In the genomic region with DNA sequence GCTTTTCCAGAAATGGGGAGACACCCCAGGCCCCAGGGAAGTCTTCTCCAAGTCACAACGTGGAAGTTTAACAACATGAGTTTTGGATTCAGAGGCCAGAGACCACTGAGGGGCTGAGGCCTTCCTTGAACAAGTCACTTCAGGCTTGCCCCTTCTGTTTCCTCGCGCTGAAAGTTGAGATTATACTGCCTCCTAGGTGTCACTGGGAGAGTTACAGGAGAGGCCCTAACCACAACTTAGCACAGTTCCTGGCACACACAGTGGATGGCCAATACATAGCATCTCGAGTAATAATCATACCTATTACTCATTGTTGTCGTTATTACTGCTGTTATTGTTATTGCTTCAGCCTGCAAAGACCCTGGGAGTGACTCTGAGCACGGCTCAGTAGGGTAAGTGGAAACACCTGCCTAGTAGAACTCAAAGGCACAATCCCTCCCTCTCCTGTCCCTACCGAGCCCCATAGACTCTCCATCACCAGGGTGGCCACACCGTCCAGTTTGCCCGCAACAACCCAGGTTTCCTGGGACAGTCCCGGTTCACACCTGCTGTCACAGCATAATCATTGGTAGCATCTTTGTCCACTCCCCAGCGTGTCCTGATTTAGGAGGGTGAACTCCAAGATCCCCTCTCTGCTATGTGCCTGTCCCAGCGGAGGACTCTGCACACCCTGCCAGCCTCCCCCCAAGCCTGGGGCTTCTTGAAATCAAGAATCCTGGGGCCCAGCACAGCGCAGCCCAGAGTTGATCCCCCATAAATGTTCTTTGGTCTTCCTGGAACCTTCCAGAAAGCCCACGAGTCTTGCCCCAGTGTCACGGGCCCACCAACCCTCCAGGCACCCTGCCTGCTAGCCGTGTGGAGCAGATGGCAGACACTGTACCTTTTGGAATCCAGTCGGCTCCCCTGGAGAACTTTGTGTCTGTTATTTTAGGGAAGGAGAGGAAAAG, we compare ENCODE assay signal across 9 cellular contexts.
DNase-seq lines count a peak whose midpoint lies in the region; ATAC-seq and TF ChIP-seq lines count a peak whose summit lies in the region.
"Had no signal": no experiment of that assay in that cellular context is flagged by ENCODE, and none has a peak within 500 bp of the region (broad histone marks: within the 10 kb centered on the region; RNA-seq: fewer than 3 reads in every experiment).

No MANE protein-coding gene starts in this region.

- CTCF ChIA-PET in HCT116 (lab: Charles Lee), result interaction anchor here (0.6 to 2.6 kb wide), 7 partner anchors 11 to 1085 kb away, joined by 3 to 13 read pairs (median 4); no protein-coding TSS in a partner anchor

- H3K27me3 ChIP-seq in HCT116 (ENCODE audit: insufficient read depth, low read length) (no peaks in the 10 kb centered on the region), transverse colon (no peaks in the 10 kb centered on the region)

- BruUV-seq in HCT116 (replicated peaks; lab: Mats Ljungman, UMichigan), result no TSS peak

- no peaks in the 10 kb centered on the region for H3K9me2 ChIP-seq in HCT116 (ENCODE audit: insufficient read depth)

- peak; percentile 67 for TF ChIP-seq RAD21 in HCT116 (IDR thresholded peaks at IDR 0.05; ENCODE audit: low read depth)

- H3K9ac ChIP-seq in HCT116 (ENCODE audit: low read length), result no peak overlapping the region

- no peaks in the 10 kb centered on the region for H3K79me2 ChIP-seq in HCT116 (ENCODE audit: insufficient read depth, low read length)

- H3K4me3 ChIP-seq in HCT116 (replicated peaks in 1 of 2; ENCODE audit: low read depth in 1 of 2, low read length in 2 of 2) (no peak overlapping the region), transverse colon (no peak overlapping the region)
- H3K4me3 ChIP-seq: lung had no signal

- H2AFZ ChIP-seq in HCT116 (ENCODE audit: low read depth, low read length, poor library complexity, severe bottlenecking), result peak overlapping the region; percentile 71

- no peaks in the 10 kb centered on the region for H4K20me1 ChIP-seq in HCT116 (ENCODE audit: insufficient read depth)

- no peaks in the 10 kb centered on the region for H3K36me3 ChIP-seq in HCT116 (ENCODE audit: control insufficient read depth in 1 of 2, insufficient read depth in 2 of 2, low read length in 2 of 2)
- peaks cover 0 to 8% (median 0%) of the 10 kb centered on the region in 4 donors for H3K36me3 ChIP-seq in transverse colon

- H3K4me3 Mint-ChIP-seq in activated T-helper 1 cell treated with anti-CD3 and anti-CD28 coated beads, Interleukin-12 subunit alpha, Interleukin-12 subunit beta, Interleukin-2, Interleukin-4 antibody, amounts not matched to agents 30 ng/mL and 10 ng/mL and 1 ng/mL, durations not matched to agents 14 hours and 24 hours and 36 hours, result no peak overlapping the region

- in situ Hi-C loops in transverse colon (cut with MboI; ENCODE audit: low pct_ligation_motif_present in 1 of 4, low pct_unique_long_range_greater_than_20kb in 1 of 4, low sequenced_read_pairs in 3 of 4), result loop anchor here (10.0 to 25.0 kb wide), 3 partner anchors 556 to 747 kb away; no protein-coding TSS in a partner anchor

- intact Hi-C loops in HCT116 (cut with micrococcal nuclease) (loop anchor here (2.0 to 5.0 kb wide), 3 partner anchors 334 to 1009 kb away; no protein-coding TSS in a partner anchor), transverse colon (cut with DNase I; ENCODE audit: low total_unique reads) (loop anchor here (2.0 kb wide), 1 partner anchor 743 kb away; no protein-coding TSS in a partner anchor)
- intact Hi-C loops in activated T-helper 1 cell treated with anti-CD3 and anti-CD28 coated beads, Interleukin-12 subunit alpha, Interleukin-12 subunit beta, Interleukin-2, Interleukin-4 antibody, amounts not matched to agents 30 ng/mL and 10 ng/mL and 1 ng/mL, durations not matched to agents 14 hours and 24 hours and 36 hours (cut with micrococcal nuclease), result no loop called here

- 62 to 75% methylated on average over 3 to 17 of the region's 17 CpGs for WGBS in transverse colon (ENCODE audit: low coverage in 1 of 2), 2 donors

- no peak overlapping the region for H3K4me2 ChIP-seq in HCT116 (ENCODE audit: low read length)

- H3K27ac ChIP-seq in HCT116 (ENCODE audit: low read depth, low read length) (no peak overlapping the region), transverse colon (no peak overlapping the region)

- H3K9me3 Mint-ChIP-seq in activated T-helper 1 cell treated with anti-CD3 and anti-CD28 coated beads, Interleukin-12 subunit alpha, Interleukin-12 subunit beta, Interleukin-2, Interleukin-4 antibody, amounts not matched to agents 30 ng/mL and 10 ng/mL and 1 ng/mL, durations not matched to agents 14 hours and 24 hours and 36 hours, result no peaks in the 10 kb centered on the region

- no peaks in the 10 kb centered on the region for H3K4me1 Mint-ChIP-seq in activated T-helper 1 cell treated with anti-CD3 and anti-CD28 coated beads, Interleukin-12 subunit alpha, Interleukin-12 subunit beta, Interleukin-2, Interleukin-4 antibody, amounts not matched to agents 30 ng/mL and 10 ng/mL and 1 ng/mL, durations not matched to agents 14 hours and 24 hours and 36 hours (ENCODE audit: low read depth)

- H3K27me3 Mint-ChIP-seq in activated T-helper 1 cell treated with anti-CD3 and anti-CD28 coated beads, Interleukin-12 subunit alpha, Interleukin-12 subunit beta, Interleukin-2, Interleukin-4 antibody, amounts not matched to agents 30 ng/mL and 10 ng/mL and 1 ng/mL, durations not matched to agents 14 hours and 24 hours and 36 hours (ENCODE audit: insufficient read depth), result no peaks in the 10 kb centered on the region

- DNase-seq in COR-L47 (lab: John Stamatoyannopoulos, UW), result peak; percentile 9
- DNase-seq in HCT116 (ENCODE audit: low read depth, low spot score), result no peak
- no peak for DNase-seq in activated T-helper 1 cell treated with anti-CD3 and anti-CD28 coated beads, Interleukin-12 subunit alpha, Interleukin-12 subunit beta, Interleukin-2, Interleukin-4 antibody, amounts not matched to agents 30 ng/mL and 10 ng/mL and 1 ng/mL, durations not matched to agents 14 hours and 24 hours and 36 hours (ENCODE audit: low spot score)
- DNase-seq in inferior parietal cortex (ENCODE audit: extremely low spot score), result peak; percentile 62
- no peak for DNase-seq in transverse colon
- no peak for DNase-seq in NCI-H2029 (lab: John Stamatoyannopoulos, UW)

- TF ChIP-seq POLR2A in HCT116 (IDR thresholded peaks at IDR 0.05; ENCODE audit: borderline replicate concordance, extremely low read depth, insufficient read depth, insufficient read length) (no peak), transverse colon (IDR thresholded peaks at IDR 0.05) (no peak)

- peaks cover 34% of the 10 kb centered on the region for H3K36me3 Mint-ChIP-seq in activated T-helper 1 cell treated with anti-CD3 and anti-CD28 coated beads, Interleukin-12 subunit alpha, Interleukin-12 subunit beta, Interleukin-2, Interleukin-4 antibody, amounts not matched to agents 30 ng/mL and 10 ng/mL and 1 ng/mL, durations not matched to agents 14 hours and 24 hours and 36 hours (ENCODE audit: low read depth)

- TF ChIP-seq CTCF in HCT116 (IDR thresholded peaks at IDR 0.05 in 2 of 3, conservative IDR thresholded peaks at IDR 0.05 in 1 of 3; ENCODE audit: borderline replicate concordance in 1 of 3, insufficient read depth in 1 of 3, low read depth in 2 of 3, low read length in 2 of 3) (peak; percentile 41 to 73 (median 63); a peak in 5 of 6 replicates), transverse colon (IDR thresholded peaks at IDR 0.05) (peak; percentile 35 to 53 (median 47))

- ATAC-seq in HCT116, result peak; percentile 77
- ATAC-seq in HG02970 (IDR thresholded peaks at IDR 0.05; ENCODE audit: low FRiP score, unreplicated experiment), result no peak
- no peak for ATAC-seq in HG02798 (IDR thresholded peaks at IDR 0.05; ENCODE audit: poor library complexity, unreplicated experiment)

- H3K4me1 ChIP-seq in HCT116 (ENCODE audit: control insufficient read depth in 1 of 2, insufficient read depth in 2 of 2, low read length in 2 of 2) (peaks cover 0 to 3% of the 10 kb centered on the region in 2 experiments; a peak in 2 of 4 replicates), transverse colon (peaks cover 0 to 3% (median 0%) of the 10 kb centered on the region in 4 donors)

- POLR2A ChIA-PET in HCT116 (lab: Charles Lee), result no interaction called here

- H3K27ac Mint-ChIP-seq in activated T-helper 1 cell treated with anti-CD3 and anti-CD28 coated beads, Interleukin-12 subunit alpha, Interleukin-12 subunit beta, Interleukin-2, Interleukin-4 antibody, amounts not matched to agents 30 ng/mL and 10 ng/mL and 1 ng/mL, durations not matched to agents 14 hours and 24 hours and 36 hours, result peak overlapping the region; percentile 48

- H3K9me3 ChIP-seq in HCT116 (ENCODE audit: control insufficient read depth in 1 of 2, insufficient read depth in 1 of 2, low read depth in 1 of 2, low read length in 2 of 2), result no peaks in the 10 kb centered on the region
- H3K9me3 ChIP-seq in transverse colon, result no peaks in the 10 kb centered on the region

- RAD21 ChIA-PET in HCT116 (lab: Charles Lee; ENCODE audit: low non-redundant PET in 1 of 2, low total read pairs in 2 of 2, uncharacterized antibody in 2 of 2, unreplicated experiment in 2 of 2), result interaction anchor here in 1 of 2 experiments (1.0 kb wide), 1 partner anchor 743 kb away, joined by 3 read pairs; no protein-coding TSS in a partner anchor

- no peak for TF ChIP-seq EP300 in transverse colon (IDR thresholded peaks at IDR 0.05; ENCODE audit: low read depth)

TF ChIP-seq in HCT116, 20 proteins besides CTCF, POLR2A, EP300 and RAD21:
- no peak for TF ChIP-seq CEBPB (IDR thresholded peaks at IDR 0.05; ENCODE audit: low read depth)
- TF ChIP-seq SRF (IDR thresholded peaks at IDR 0.05; ENCODE audit: low read depth), result no peak
- no peak for TF ChIP-seq POLR2AphosphoS5 (IDR thresholded peaks at IDR 0.05; ENCODE audit: low read depth, low read length)
- no peak for TF ChIP-seq EZH2phosphoT487 (IDR thresholded peaks at IDR 0.05; ENCODE audit: borderline replicate concordance)
- TF ChIP-seq ZFX (IDR thresholded peaks at IDR 0.05), result no peak; the same call in 1 of the 2 replicates
- no peak for TF ChIP-seq ELF1 (IDR thresholded peaks at IDR 0.05; ENCODE audit: borderline replicate concordance, low read depth)
- no peak for TF ChIP-seq YY1 (IDR thresholded peaks at IDR 0.05; ENCODE audit: extremely low read depth, insufficient replicate concordance, low read depth, low read length)

Comparison
In these comparisons a context has a peak if more than half of its experiments do, and no peak if none do; other contexts are left out.
1. DNase-seq: peak in COR-L47 (single experiment) and inferior parietal cortex (single experiment); none in HCT116 (single experiment), activated T-helper 1 cell treated with anti-CD3 and anti-CD28 coated beads, Interleukin-12 subunit alpha, Interleukin-12 subunit beta, Interleukin-2, Interleukin-4 antibody, amounts not matched to agents 30 ng/mL and 10 ng/mL and 1 ng/mL, durations not matched to agents 14 hours and 24 hours and 36 hours (single experiment), transverse colon (single experiment) and NCI-H2029 (single experiment).